Comparison of ENCODE assay signal across 9 cellular contexts in genomic region chr2:55045685-55046221, GRCh38. TPM values are rescaled to one million over a fixed set of nuclear protein-coding genes. Genes with fewer than 3 reads are reported as not detected.
DNase-seq lines count a peak whose midpoint lies in the region; FAIRE-seq and TF ChIP-seq lines count a peak whose summit lies in the region.
"Had no signal": no experiment of that assay in that cellular context is flagged by ENCODE, and none has a peak within 500 bp of the region (broad histone marks: within the 10 kb centered on the region; RNA-seq: fewer than 3 reads in every experiment).

No MANE protein-coding gene starts in this region.

- no peak overlapping the region for H2AFZ ChIP-seq in SU-DHL-6 (ENCODE audit: low read depth, low read length, severe bottlenecking)

- H3K4me3 ChIP-seq in SU-DHL-6 (ENCODE audit: insufficient read depth, low read length, poor library complexity, severe bottlenecking) (no peak overlapping the region), fibroblast of villous mesenchyme (ENCODE audit: low read depth, low read length) (peak overlapping the region; percentile 100), retinal pigment epithelial cell (ENCODE audit: low read length) (peak overlapping the region; percentile 24), SJCRH30 (no peak overlapping the region)

- H3K36me3 ChIP-seq in SU-DHL-6 (ENCODE audit: low read length) (no peaks in the 10 kb centered on the region), SJCRH30 (peaks cover 9% of the 10 kb centered on the region)
- H3K36me3 ChIP-seq: stomach had no signal

- H3K9me3 ChIP-seq in SU-DHL-6 (ENCODE audit: insufficient read depth, low read length): no peaks in the 10 kb centered on the region
- H3K9me3 ChIP-seq in SJCRH30 (replicated peaks): no peaks in the 10 kb centered on the region
- H3K9me3 ChIP-seq: stomach had no signal

- H4K20me1 ChIP-seq in SU-DHL-6 (ENCODE audit: low read depth, low read length): peaks cover 18% of the 10 kb centered on the region

- H3K4me1 ChIP-seq in SJCRH30: peaks cover 18% of the 10 kb centered on the region

- no peak overlapping the region for H3K9ac ChIP-seq in SU-DHL-6 (ENCODE audit: low read length)

- no peak overlapping the region for H3K27ac ChIP-seq in SU-DHL-6 (ENCODE audit: low read depth, low read length)
- H3K27ac ChIP-seq in SJCRH30: no peak overlapping the region

- peaks cover 85% of the 10 kb centered on the region for H3K79me2 ChIP-seq in SU-DHL-6 (ENCODE audit: insufficient read depth, low read length)

- peak overlapping the region; percentile 12 for H3K4me2 ChIP-seq in SU-DHL-6 (ENCODE audit: low read depth, low read length, poor library complexity, severe bottlenecking)

- no peak for DNase-seq in GM18507 (ENCODE audit: extremely low spot score, insufficient read length, low read depth)
- DNase-seq in fibroblast of villous mesenchyme (ENCODE audit: low read depth): no peak
- no peak for DNase-seq in retinal pigment epithelial cell (ENCODE audit: low read depth)
- DNase-seq in GOT3 (lab: John Stamatoyannopoulos, UW): no peak
- DNase-seq in activated naive CD4-positive, alpha-beta T cell treated with Interleukin-2 at 50 U/mL for 16 hours: no peak
- no peak for DNase-seq in NCI-H524 (lab: John Stamatoyannopoulos, UW)
- no peak for DNase-seq in SJCRH30
- DNase-seq: stomach had no signal

- H3K9me2 ChIP-seq in SU-DHL-6 (replicated peaks; ENCODE audit: insufficient read depth, low read length): no peaks in the 10 kb centered on the region

- TF ChIP-seq CTCF in SU-DHL-6 (IDR thresholded peaks at IDR 0.05; ENCODE audit: insufficient read depth, low read length, poor library complexity, severe bottlenecking) (no peak), fibroblast of villous mesenchyme (IDR thresholded peaks at IDR 0.05; ENCODE audit: insufficient read depth, low read depth, low read length) (no peak), retinal pigment epithelial cell (conservative IDR thresholded peaks at IDR 0.05; ENCODE audit: low read depth, low read length) (no peak)

- H3K27me3 ChIP-seq in SU-DHL-6 (ENCODE audit: low read length): no peaks in the 10 kb centered on the region
- H3K27me3 ChIP-seq in SJCRH30: no peaks in the 10 kb centered on the region
- H3K27me3 ChIP-seq: stomach had no signal

- FAIRE-seq in GM18507 (lab: Jason Lieb, UNC): peak; percentile 42

- H3F3A ChIP-seq in SU-DHL-6 (ENCODE audit: insufficient read depth): peaks cover 8% of the 10 kb centered on the region; the same call in 1 of the 2 replicates

RNA-seq across cellular contexts. Expression of gene RTN4, which starts 4.5 kb away (rescaled TPM):
- total RNA-seq in fibroblast of villous mesenchyme: 262 and 280 TPM in 2 replicates
- 153 and 164 TPM in 2 replicates for total RNA-seq in SJCRH30 (2014; rRNA removed; shearing (Covaris generic))

Comparison
In these comparisons a context has a peak if more than half of its experiments do, and no peak if none do; other contexts are left out.
1. H3K4me3 ChIP-seq: peak in fibroblast of villous mesenchyme (single experiment) and retinal pigment epithelial cell (single experiment); none in SU-DHL-6 (single experiment) and SJCRH30 (single experiment).